11 cellular contexts compared by ENCODE assay signal in the genomic region with DNA sequence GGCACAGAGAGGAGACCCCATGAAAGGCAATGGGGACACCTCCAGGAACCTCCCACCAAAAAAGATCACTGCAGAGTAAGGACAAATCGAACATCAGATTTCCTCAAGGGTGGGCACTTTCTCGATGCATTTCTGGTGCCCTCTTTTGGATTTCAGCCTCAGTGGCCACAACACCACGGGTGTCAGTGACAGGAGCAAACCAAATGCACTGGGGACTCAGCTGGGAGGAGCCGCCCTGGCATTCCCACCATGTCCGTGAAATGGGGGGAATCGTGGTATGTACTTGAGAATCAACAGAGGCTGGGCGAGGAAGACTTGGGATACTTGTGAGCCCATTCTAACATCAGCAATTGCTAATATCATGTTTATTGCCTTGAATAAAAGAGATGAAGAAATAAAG. TPM values are rescaled to one million over a fixed set of nuclear protein-coding genes. Genes with fewer than 3 reads are reported as not detected.
DNase-seq lines count a peak whose midpoint lies in the region; ATAC-seq and TF ChIP-seq lines count a peak whose summit lies in the region.
"Had no signal": no experiment of that assay in that cellular context is flagged by ENCODE, and none has a peak within 500 bp of the region (broad histone marks: within the 10 kb centered on the region; RNA-seq: fewer than 3 reads in every experiment).

No MANE protein-coding gene starts in this region.

- H3K4me3 ChIP-seq in tibial nerve (no peak overlapping the region), hepatocyte (no peak overlapping the region)
- H3K4me3 ChIP-seq: psoas muscle, SJCRH30 had no signal

- H3K9me3 ChIP-seq in tibial nerve: peaks cover 0 to 6% (median 0%) of the 10 kb centered on the region in 4 donors
- no peaks in the 10 kb centered on the region for H3K9me3 ChIP-seq in hepatocyte (ENCODE audit: low read depth)
- H3K9me3 ChIP-seq: psoas muscle, SJCRH30 had no signal

- no peaks in the 10 kb centered on the region for H3K9me3 Mint-ChIP-seq in activated naive CD4-positive, alpha-beta T cell treated with anti-CD3 and anti-CD28 coated beads, Interleukin-2, amount 50 U/mL, for 24 hours
- peaks cover 3% of the 10 kb centered on the region for H3K9me3 Mint-ChIP-seq in activated CD8-positive, alpha-beta T cell treated with anti-CD3 and anti-CD28 coated beads, Interleukin-2, amount 10 ng/mL, durations not matched to agents 7 days and 5 days (ENCODE audit: insufficient read depth)
- peaks cover under 1% of the 10 kb centered on the region for H3K9me3 Mint-ChIP-seq in mesothelial cell of epicardium

- H3K27ac ChIP-seq in tibial nerve (peak overlapping the region in 3 of 4 donors; percentile 80 to 82 (median 81)), hepatocyte (no peak overlapping the region)
- H3K27ac ChIP-seq: psoas muscle, SJCRH30 had no signal

- H3K4me3 Mint-ChIP-seq in activated naive CD4-positive, alpha-beta T cell treated with anti-CD3 and anti-CD28 coated beads, Interleukin-2, amount 50 U/mL, for 24 hours: peak overlapping the region; percentile 84
- peak overlapping the region; percentile 60 for H3K4me3 Mint-ChIP-seq in activated CD8-positive, alpha-beta T cell treated with anti-CD3 and anti-CD28 coated beads, Interleukin-2, amount 10 ng/mL, durations not matched to agents 7 days and 5 days
- no peak overlapping the region for H3K4me3 Mint-ChIP-seq in mesothelial cell of epicardium

- peaks cover 0 to 29% (median 11%) of the 10 kb centered on the region in 4 donors for H3K4me1 ChIP-seq in tibial nerve
- peaks cover 8% of the 10 kb centered on the region for H3K4me1 ChIP-seq in hepatocyte (ENCODE audit: insufficient read depth)
- H3K4me1 ChIP-seq: SJCRH30 had no signal

- no peaks in the 10 kb centered on the region for H3K9me2 ChIP-seq in hepatocyte (replicated peaks; ENCODE audit: insufficient read depth)

- no peak for TF ChIP-seq CTCF in tibial nerve (IDR thresholded peaks at IDR 0.05)
- no peak for TF ChIP-seq CTCF in hepatocyte (IDR thresholded peaks at IDR 0.05; ENCODE audit: poor library complexity)
- TF ChIP-seq CTCF in mesothelial cell of epicardium (IDR thresholded peaks at IDR 0.05; ENCODE audit: unreplicated experiment): no peak

- no peaks in the 10 kb centered on the region for H3K36me3 Mint-ChIP-seq in activated naive CD4-positive, alpha-beta T cell treated with anti-CD3 and anti-CD28 coated beads, Interleukin-2, amount 50 U/mL, for 24 hours
- peaks cover 17% of the 10 kb centered on the region for H3K36me3 Mint-ChIP-seq in activated CD8-positive, alpha-beta T cell treated with anti-CD3 and anti-CD28 coated beads, Interleukin-2, amount 10 ng/mL, durations not matched to agents 7 days and 5 days (ENCODE audit: low read depth)
- no peaks in the 10 kb centered on the region for H3K36me3 Mint-ChIP-seq in mesothelial cell of epicardium

- H3K36me3 ChIP-seq in tibial nerve: no peaks in the 10 kb centered on the region
- H3K36me3 ChIP-seq in hepatocyte (replicated peaks; ENCODE audit: insufficient read depth, low read depth): no peaks in the 10 kb centered on the region
- H3K36me3 ChIP-seq: SJCRH30 had no signal

- CTCF ChIA-PET in activated CD8-positive, alpha-beta T cell treated with anti-CD3 and anti-CD28 coated beads, Interleukin-2, amount 10 ng/mL, durations not matched to agents 7 days and 5 days (lab: Charles Lee): interaction anchor here (1.0 to 2.4 kb wide), 6 partner anchors 9 to 251 kb away, joined by 4 to 10 read pairs (median 4); no protein-coding TSS in a partner anchor

- no peak for ATAC-seq in activated CD8-positive, alpha-beta T cell treated with anti-CD3 and anti-CD28 coated beads, Interleukin-2, amount 10 ng/mL, durations not matched to agents 7 days and 5 days

- no peaks in the 10 kb centered on the region for H3K79me2 ChIP-seq in hepatocyte

- H3K27ac Mint-ChIP-seq in activated naive CD4-positive, alpha-beta T cell treated with anti-CD3 and anti-CD28 coated beads, Interleukin-2, amount 50 U/mL, for 24 hours: peak overlapping the region; percentile 99
- H3K27ac Mint-ChIP-seq in activated CD8-positive, alpha-beta T cell treated with anti-CD3 and anti-CD28 coated beads, Interleukin-2, amount 10 ng/mL, durations not matched to agents 7 days and 5 days: peak overlapping the region; percentile 95
- no peak overlapping the region for H3K27ac Mint-ChIP-seq in mesothelial cell of epicardium

- no peak for TF ChIP-seq EP300 in tibial nerve (IDR thresholded peaks at IDR 0.05)

- H2AFZ ChIP-seq in hepatocyte: no peak overlapping the region

- no peaks in the 10 kb centered on the region for H4K20me1 ChIP-seq in hepatocyte (ENCODE audit: insufficient read depth, poor library complexity, severe bottlenecking)

- no peaks in the 10 kb centered on the region for H3K27me3 ChIP-seq in tibial nerve
- no peaks in the 10 kb centered on the region for H3K27me3 ChIP-seq in hepatocyte
- H3K27me3 ChIP-seq: SJCRH30 had no signal

- 56 to 58% methylated on average over 7 of the region's 7 CpGs for WGBS in tibial nerve, 2 donors
- 72% methylated on average over 7 of the region's 7 CpGs for WGBS in hepatocyte (ENCODE audit: low lambda C conversion rate, missing lambda C conversion rate)

- POLR2A ChIA-PET in activated CD8-positive, alpha-beta T cell treated with anti-CD3 and anti-CD28 coated beads, Interleukin-2, amount 10 ng/mL, durations not matched to agents 7 days and 5 days (lab: Charles Lee): interaction anchor here (0.7 to 2.5 kb wide), 5 partner anchors 9 to 71 kb away, joined by 3 to 18 read pairs (median 3); a partner anchor contains a TSS

- no peak for DNase-seq in activated naive CD4-positive, alpha-beta T cell treated with Interleukin-2 at 50 U/mL for 16 hours
- no peak for DNase-seq in activated CD8-positive, alpha-beta T cell treated with anti-CD3 and anti-CD28 coated beads, Interleukin-2, amount 10 ng/mL, durations not matched to agents 7 days and 5 days
- DNase-seq in islet precursor cell (peak; percentile 22), tibial nerve (ENCODE audit: low spot score in 2 of 2) (no peak), hepatocyte (ENCODE audit: low spot score) (no peak), mesothelial cell of epicardium (ENCODE audit: low spot score in 2 of 2, unreplicated experiment in 2 of 2) (no peak), occipital lobe (lab: John Stamatoyannopoulos, UW) (no peak)
- DNase-seq: NCI-H446, SJCRH30 had no signal

- H3K27me3 Mint-ChIP-seq in activated naive CD4-positive, alpha-beta T cell treated with anti-CD3 and anti-CD28 coated beads, Interleukin-2, amount 50 U/mL, for 24 hours: no peaks in the 10 kb centered on the region
- no peaks in the 10 kb centered on the region for H3K27me3 Mint-ChIP-seq in activated CD8-positive, alpha-beta T cell treated with anti-CD3 and anti-CD28 coated beads, Interleukin-2, amount 10 ng/mL, durations not matched to agents 7 days and 5 days (ENCODE audit: low read depth)
- H3K27me3 Mint-ChIP-seq in mesothelial cell of epicardium (ENCODE audit: low read depth): no peaks in the 10 kb centered on the region

- TF ChIP-seq POLR2A in tibial nerve (IDR thresholded peaks at IDR 0.05): no peak

- peaks cover 82% of the 10 kb centered on the region for H3K4me1 Mint-ChIP-seq in activated naive CD4-positive, alpha-beta T cell treated with anti-CD3 and anti-CD28 coated beads, Interleukin-2, amount 50 U/mL, for 24 hours
- peaks cover 91% of the 10 kb centered on the region for H3K4me1 Mint-ChIP-seq in activated CD8-positive, alpha-beta T cell treated with anti-CD3 and anti-CD28 coated beads, Interleukin-2, amount 10 ng/mL, durations not matched to agents 7 days and 5 days (ENCODE audit: low read depth)
- H3K4me1 Mint-ChIP-seq in mesothelial cell of epicardium: peaks cover 8% of the 10 kb centered on the region

- no peak overlapping the region for H3K4me2 ChIP-seq in hepatocyte

RNA-seq across cellular contexts. Expression of a gene that starts 16.3 kb away (rescaled TPM):
- not detected for total RNA-seq in activated CD8-positive, alpha-beta T cell treated with anti-CD3 and anti-CD28 coated beads, Interleukin-2, amount 10 ng/mL, durations not matched to agents 7 days and 5 days
- total RNA-seq in tibial nerve (not detected), hepatocyte (0.56 TPM in 1 of 2 replicates, not detected in the other), mesothelial cell of epicardium (not detected in 3 replicates), occipital lobe (not detected)
- not detected in 2 replicates for polyA plus RNA-seq in hepatocyte
- total RNA-seq: psoas muscle, SJCRH30 had no signal

RNA-seq across cellular contexts. Expression of a gene that starts 36.6 kb away (rescaled TPM):
- total RNA-seq in activated CD8-positive, alpha-beta T cell treated with anti-CD3 and anti-CD28 coated beads, Interleukin-2, amount 10 ng/mL, durations not matched to agents 7 days and 5 days: 10 to 100 TPM; 25.5 to 25.9 TPM
- total RNA-seq in tibial nerve (10 to 100 TPM in 2 of 4 donors, 1 to 10 TPM in 2; 3.1 to 34.9 (median 19.1) TPM), hepatocyte (89.9 and 113 TPM in 2 replicates), mesothelial cell of epicardium (48.9 to 54.7 TPM (median 51.9 TPM) in 3 replicates), occipital lobe (3.1 TPM)
- 255 and 296 TPM in 2 replicates for polyA plus RNA-seq in hepatocyte

RNA-seq across cellular contexts. Expression of a gene that starts 56.5 kb away (rescaled TPM):
- total RNA-seq in activated CD8-positive, alpha-beta T cell treated with anti-CD3 and anti-CD28 coated beads, Interleukin-2, amount 10 ng/mL, durations not matched to agents 7 days and 5 days: 100 to 1,000 TPM; 125 to 138 TPM
- total RNA-seq in tibial nerve (100 to 1,000 TPM in 3 of 4 donors, 10 to 100 TPM in 1; 98.5 to 172 (median 128) TPM), hepatocyte (55.6 and 61.4 TPM in 2 replicates), mesothelial cell of epicardium (135 to 154 TPM (median 137 TPM) in 3 replicates), occipital lobe (36.0 TPM)
- 30.2 and 35.0 TPM in 2 replicates for polyA plus RNA-seq in hepatocyte

RNA-seq across cellular contexts. Expression of a gene that starts 57.7 kb away (rescaled TPM):
- 100 to 1,000 TPM; 338 to 384 TPM for total RNA-seq in activated CD8-positive, alpha-beta T cell treated with anti-CD3 and anti-CD28 coated beads, Interleukin-2, amount 10 ng/mL, durations not matched to agents 7 days and 5 days
- total RNA-seq in tibial nerve (10 to 100 TPM; 19.9 to 53.4 (median 37.5) TPM), hepatocyte (36.4 and 42.8 TPM in 2 replicates), mesothelial cell of epicardium (23.1 to 27.0 TPM (median 24.7 TPM) in 3 replicates), occipital lobe (not detected)
- 81.1 and 90.2 TPM in 2 replicates for polyA plus RNA-seq in hepatocyte
